ENCODE assay signal across 23 cellular contexts in genomic region chr6:46867411-46867810, GRCh38. TPM values are rescaled to one million over a fixed set of nuclear protein-coding genes. Genes with fewer than 3 reads are reported as not detected.
"Had no signal": no experiment of that assay in that cellular context is flagged by ENCODE, and none has a peak within 500 bp of the region (broad histone marks: within the 10 kb centered on the region; RNA-seq: fewer than 3 reads in every experiment).

No MANE protein-coding gene starts in this region.

- H3K36me3 ChIP-seq: brain microvascular endothelial cell, colonic mucosa had no signal

- H3K4me3 ChIP-seq: colonic mucosa had no signal

- H3K36me3 Mint-ChIP-seq: activated CD8-positive, alpha-beta memory T cell treated with anti-CD3 and anti-CD28 coated beads, Interleukin-2, amount 10 ng/mL, durations not matched to agents 7 days and 5 days; activated naive CD8-positive, alpha-beta T cell; WTC11 had no signal

- H3K27ac Mint-ChIP-seq: activated CD4-positive, alpha-beta T cell treated with anti-CD3 and anti-CD28 coated beads, Interleukin-2, amount 10 ng/mL, durations not matched to agents 24 days and 14 days; activated CD8-positive, alpha-beta memory T cell treated with anti-CD3 and anti-CD28 coated beads, Interleukin-2, amount 10 ng/mL, durations not matched to agents 7 days and 5 days; activated naive CD4-positive, alpha-beta T cell treated with anti-CD3 and anti-CD28 coated beads for 36 hours; activated naive CD8-positive, alpha-beta T cell; activated T-cell treated with anti-CD3 and anti-CD28 coated beads, Interleukin-2, amount 50 U/mL, for 24 hours; T-helper 1 cell treated with Interleukin-12 subunit alpha and Interleukin-12 subunit beta and Interleukin-4 antibody, amounts not matched to agents 30 μg/mL and 1 μg/mL, for 36 hours; WTC11 had no signal

- H3K4me1 ChIP-seq: colonic mucosa had no signal

- H3K27me3 ChIP-seq: brain microvascular endothelial cell, colonic mucosa had no signal

- ATAC-seq: activated CD8-positive, alpha-beta memory T cell treated with anti-CD3 and anti-CD28 coated beads, Interleukin-2, amount 10 ng/mL, durations not matched to agents 7 days and 5 days; Panc1; WTC11 had no signal

- H3K4me1 Mint-ChIP-seq: activated CD4-positive, alpha-beta T cell treated with anti-CD3 and anti-CD28 coated beads, Interleukin-2, amount 10 ng/mL, durations not matched to agents 24 days and 14 days; activated CD8-positive, alpha-beta memory T cell treated with anti-CD3 and anti-CD28 coated beads, Interleukin-2, amount 10 ng/mL, durations not matched to agents 7 days and 5 days had no signal

- DNase-seq: activated CD4-positive, alpha-beta T cell treated with anti-CD3 and anti-CD28 coated beads, Interleukin-2, amount 10 ng/mL, durations not matched to agents 24 days and 14 days; activated CD4-positive, alpha-beta T cell treated with anti-CD3 and anti-CD28 coated beads, Interleukin-2, amount 50 U/mL, for 48 hours; activated CD4-positive, CD25-positive, alpha-beta regulatory T cell treated with anti-CD3 and anti-CD28 coated beads, Interleukin-2, amount 50 U/mL, for 72 hours; activated CD8-positive, alpha-beta memory T cell treated with anti-CD3 and anti-CD28 coated beads, Interleukin-2, amount 10 ng/mL, durations not matched to agents 7 days and 5 days; activated effector memory CD4-positive, alpha-beta T cell treated with anti-CD3 and anti-CD28 coated beads, Interleukin-2, amount 50 U/mL, for 16 hours; activated naive CD4-positive, alpha-beta T cell treated with anti-CD3 and anti-CD28 coated beads for 36 hours; activated T-cell treated with anti-CD3 and anti-CD28 coated beads, Interleukin-2, amount 50 U/mL, for 24 hours; brain microvascular endothelial cell; caudate nucleus; colonic mucosa; Karpas-422; NCI-H1048; NCI-H146; NCI-H187 treated with DMSO at 0.1 percent for 48 hours; NCI-H2081 treated with DMSO at 0.1 percent for 48 hours; NCI-H446; NCI-H524; SHP77 treated with DMSO at 0.1 percent for 48 hours had no signal

- H3K9me3 Mint-ChIP-seq: activated CD4-positive, alpha-beta T cell treated with anti-CD3 and anti-CD28 coated beads, Interleukin-2, amount 10 ng/mL, durations not matched to agents 24 days and 14 days; activated naive CD4-positive, alpha-beta T cell treated with anti-CD3 and anti-CD28 coated beads for 36 hours; activated T-cell treated with anti-CD3 and anti-CD28 coated beads, Interleukin-2, amount 50 U/mL, for 24 hours; T-helper 1 cell treated with Interleukin-12 subunit alpha and Interleukin-12 subunit beta and Interleukin-4 antibody, amounts not matched to agents 30 μg/mL and 1 μg/mL, for 36 hours had no signal

- H3K27ac ChIP-seq: brain microvascular endothelial cell, colonic mucosa had no signal

- H3K4me3 Mint-ChIP-seq: activated CD4-positive, alpha-beta T cell treated with anti-CD3 and anti-CD28 coated beads, Interleukin-2, amount 10 ng/mL, durations not matched to agents 24 days and 14 days; activated CD8-positive, alpha-beta memory T cell treated with anti-CD3 and anti-CD28 coated beads, Interleukin-2, amount 10 ng/mL, durations not matched to agents 7 days and 5 days; activated naive CD4-positive, alpha-beta T cell treated with anti-CD3 and anti-CD28 coated beads for 36 hours; activated naive CD8-positive, alpha-beta T cell; activated T-cell treated with anti-CD3 and anti-CD28 coated beads, Interleukin-2, amount 50 U/mL, for 24 hours; T-helper 1 cell treated with Interleukin-12 subunit alpha and Interleukin-12 subunit beta and Interleukin-4 antibody, amounts not matched to agents 30 μg/mL and 1 μg/mL, for 36 hours; WTC11 had no signal

- H3K9me3 ChIP-seq: colonic mucosa had no signal

RNA-seq across cellular contexts. Expression of gene ADGRF5, which starts 54.3 kb away (rescaled TPM):
- total RNA-seq: activated CD4-positive, alpha-beta T cell treated with anti-CD3 and anti-CD28 coated beads, Interleukin-2, amount 10 ng/mL, durations not matched to agents 24 days and 14 days; activated CD8-positive, alpha-beta memory T cell treated with anti-CD3 and anti-CD28 coated beads, Interleukin-2, amount 10 ng/mL, durations not matched to agents 7 days and 5 days; activated naive CD4-positive, alpha-beta T cell treated with anti-CD3 and anti-CD28 coated beads for 36 hours; OCI-LY7 had no signal
